13 cellular contexts compared by ENCODE assay signal in the genomic region with DNA sequence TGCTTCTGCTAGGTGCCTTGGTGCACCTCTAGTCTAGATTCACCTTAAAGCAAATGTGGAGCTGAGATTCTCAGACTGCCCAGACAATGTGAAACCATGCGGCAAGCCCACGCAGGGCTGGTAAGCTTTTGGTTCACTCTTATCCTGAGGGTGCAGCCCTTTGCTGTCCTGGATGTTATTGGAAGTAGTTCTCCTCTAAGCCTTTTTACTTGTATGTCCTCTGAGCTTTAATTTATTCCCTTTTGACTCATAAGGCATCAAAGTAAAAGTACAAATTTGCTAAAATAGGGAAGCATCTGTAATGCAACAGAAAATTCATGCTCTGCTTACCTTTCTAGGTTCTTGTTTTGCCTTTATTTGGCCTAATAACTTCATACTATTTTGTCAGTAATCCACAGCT.
DNase-seq lines count a peak whose midpoint lies in the region; ATAC-seq, FAIRE-seq and TF ChIP-seq lines count a peak whose summit lies in the region.
"Had no signal": no experiment of that assay in that cellular context is flagged by ENCODE, and none has a peak within 500 bp of the region (broad histone marks: within the 10 kb centered on the region; RNA-seq: fewer than 3 reads in every experiment).

No MANE protein-coding gene starts in this region.

- no peaks in the 10 kb centered on the region for H3K9me3 ChIP-seq in CD8-positive, alpha-beta memory T cell (ENCODE audit: low read length)
- H3K9me3 ChIP-seq: gastrocnemius medialis, testis had no signal

- DNase-seq in GM18507 (ENCODE audit: extremely low spot score, insufficient read length, low read depth) (no peak), WTC11 (ENCODE audit: low spot score) (no peak), Right ventricle myocardium superior (no peak), cerebellar nuclear complex (lab: John Stamatoyannopoulos, UW) (no peak), GDM1 (lab: John Stamatoyannopoulos, UW) (no peak)
- no peak for DNase-seq in CD8-positive, alpha-beta memory T cell
- DNase-seq: activated CD8-positive, alpha-beta memory T cell treated with anti-CD3 and anti-CD28 coated beads for 24 hours; CD4-positive, alpha-beta memory T cell; gastrocnemius medialis; NCI-H1436 treated with DMSO at 0.1 percent for 48 hours; testis had no signal

- no peak for TF ChIP-seq CTCF in WTC11 (IDR thresholded peaks at IDR 0.05)

- CTCF ChIA-PET in WTC11 (lab: Charles Lee) = interaction anchor here (0.5 kb wide), 1 partner anchor 286 kb away, joined by 4 read pairs; no protein-coding TSS in a partner anchor
- CTCF ChIA-PET in CD8-positive, alpha-beta memory T cell (lab: Charles Lee) = no interaction called here

- intact Hi-C loops in Right ventricle myocardium superior (cut with DNase I) = no loop called here

- no peaks in the 10 kb centered on the region for H3K27me3 Mint-ChIP-seq in WTC11 (ENCODE audit: low read depth)
- no peaks in the 10 kb centered on the region for H3K27me3 Mint-ChIP-seq in CD8-positive, alpha-beta memory T cell
- H3K27me3 Mint-ChIP-seq: CD4-positive, alpha-beta memory T cell had no signal

- POLR2A ChIA-PET in WTC11 (lab: Charles Lee) = interaction anchor here (1.0 kb wide), 1 partner anchor 11 kb away, joined by 4 read pairs; no protein-coding TSS in a partner anchor
- POLR2A ChIA-PET in CD8-positive, alpha-beta memory T cell (lab: Charles Lee) = no interaction called here

- peaks cover 7% of the 10 kb centered on the region; the same call in 1 of the 2 replicates for H3K9me3 Mint-ChIP-seq in WTC11
- H3K9me3 Mint-ChIP-seq in CD8-positive, alpha-beta memory T cell = peaks cover 0 to 6% (median 1%) of the 10 kb centered on the region in 5 donors

- peaks cover 83% of the 10 kb centered on the region for H3K4me1 Mint-ChIP-seq in WTC11
- no peaks in the 10 kb centered on the region for H3K4me1 Mint-ChIP-seq in CD8-positive, alpha-beta memory T cell
- H3K4me1 Mint-ChIP-seq: CD4-positive, alpha-beta memory T cell had no signal

- no peaks in the 10 kb centered on the region for H3K36me3 ChIP-seq in CD8-positive, alpha-beta memory T cell (ENCODE audit: insufficient read depth, low read length)
- H3K36me3 ChIP-seq: gastrocnemius medialis had no signal

- peak; percentile 79 for FAIRE-seq in GM18507 (lab: Jason Lieb, UNC)

- ATAC-seq in GM21447 (IDR thresholded peaks at IDR 0.05; ENCODE audit: unreplicated experiment) (peak; percentile 81), HG03095 (IDR thresholded peaks at IDR 0.05; ENCODE audit: unreplicated experiment) (peak; percentile 69), WTC11 (peak; percentile 45), Right ventricle myocardium superior (ENCODE audit: poor library complexity) (no peak)
- ATAC-seq: gastrocnemius medialis had no signal

- H3K27me3 ChIP-seq in CD8-positive, alpha-beta memory T cell (ENCODE audit: insufficient read depth, low read length, poor library complexity, severe bottlenecking) = no peaks in the 10 kb centered on the region
- H3K27me3 ChIP-seq: gastrocnemius medialis, testis had no signal

- H3K36me3 Mint-ChIP-seq in WTC11 = peaks cover 24% of the 10 kb centered on the region
- H3K36me3 Mint-ChIP-seq in CD8-positive, alpha-beta memory T cell = no peaks in the 10 kb centered on the region
- H3K36me3 Mint-ChIP-seq: CD4-positive, alpha-beta memory T cell had no signal

- H3K27ac Mint-ChIP-seq in WTC11 = peak overlapping the region; percentile 44
- H3K27ac Mint-ChIP-seq in CD8-positive, alpha-beta memory T cell = no peak overlapping the region
- H3K27ac Mint-ChIP-seq: CD4-positive, alpha-beta memory T cell had no signal

- H3K4me1 ChIP-seq in CD8-positive, alpha-beta memory T cell (ENCODE audit: insufficient read depth, low read length) = no peaks in the 10 kb centered on the region
- H3K4me1 ChIP-seq: gastrocnemius medialis, testis had no signal

- no peak overlapping the region for H3K4me3 ChIP-seq in CD8-positive, alpha-beta memory T cell (ENCODE audit: low read length)
- H3K4me3 ChIP-seq: gastrocnemius medialis, testis had no signal

- H3K27ac ChIP-seq in CD8-positive, alpha-beta memory T cell (ENCODE audit: low read depth, low read length) = no peak overlapping the region
- H3K27ac ChIP-seq: gastrocnemius medialis, testis had no signal

- H3K4me3 Mint-ChIP-seq in WTC11 = no peak overlapping the region
- no peak overlapping the region for H3K4me3 Mint-ChIP-seq in CD8-positive, alpha-beta memory T cell
- H3K4me3 Mint-ChIP-seq: CD4-positive, alpha-beta memory T cell had no signal

TF ChIP-seq in WTC11, 78 proteins besides CTCF, POLR2A, EP300 and RAD21:
- TF ChIP-seq JAZF1 (CRISPR knock-in tag; IDR thresholded peaks at IDR 0.05) (no peak), CBFB (CRISPR knock-in tag; IDR thresholded peaks at IDR 0.05; ENCODE audit: low read depth) (no peak)
- TF ChIP-seq, protein P1, sequence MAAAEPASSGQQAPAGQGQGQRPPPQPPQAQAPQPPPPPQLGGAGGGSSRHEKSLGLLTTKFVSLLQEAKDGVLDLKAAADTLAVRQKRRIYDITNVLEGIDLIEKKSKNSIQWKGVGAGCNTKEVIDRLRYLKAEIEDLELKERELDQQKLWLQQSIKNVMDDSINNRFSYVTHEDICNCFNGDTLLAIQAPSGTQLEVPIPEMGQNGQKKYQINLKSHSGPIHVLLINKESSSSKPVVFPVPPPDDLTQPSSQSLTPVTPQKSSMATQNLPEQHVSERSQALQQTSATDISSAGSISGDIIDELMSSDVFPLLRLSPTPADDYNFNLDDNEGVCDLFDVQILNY (CRISPR knock-in tag; IDR thresholded peaks at IDR 0.05) = no peak
